In genomic region chr6:117600008-117600743, GRCh38 we compare ENCODE assay signal across 8 cellular contexts. TPM values are rescaled to one million over a fixed set of nuclear protein-coding genes. Genes with fewer than 3 reads are reported as not detected.
DNase-seq lines count a peak whose midpoint lies in the region; ATAC-seq and TF ChIP-seq lines count a peak whose summit lies in the region.

No MANE protein-coding gene starts in this region.

- H3K27me3 Mint-ChIP-seq in activated naive CD4-positive, alpha-beta T cell treated with anti-CD3 and anti-CD28 coated beads, Interleukin-2, amount 50 U/mL, for 24 hours: no peaks in the 10 kb centered on the region

- H3K27ac ChIP-seq in SJSA1 (no peak overlapping the region), thoracic aorta (no peak overlapping the region)

- peak overlapping the region; percentile 96 for H3K4me3 Mint-ChIP-seq in activated naive CD4-positive, alpha-beta T cell treated with anti-CD3 and anti-CD28 coated beads, Interleukin-2, amount 50 U/mL, for 24 hours

- H3K36me3 Mint-ChIP-seq in activated naive CD4-positive, alpha-beta T cell treated with anti-CD3 and anti-CD28 coated beads, Interleukin-2, amount 50 U/mL, for 24 hours: peaks cover 30% of the 10 kb centered on the region

- TF ChIP-seq CTCF in epithelial cell of proximal tubule (conservative IDR thresholded peaks at IDR 0.05; ENCODE audit: low read depth, low read length): no peak
- no peak for TF ChIP-seq CTCF in thoracic aorta (IDR thresholded peaks at IDR 0.05)

- peaks cover 48% of the 10 kb centered on the region for H3K4me1 Mint-ChIP-seq in activated naive CD4-positive, alpha-beta T cell treated with anti-CD3 and anti-CD28 coated beads, Interleukin-2, amount 50 U/mL, for 24 hours

- no peaks in the 10 kb centered on the region for H3K27me3 ChIP-seq in SJSA1 (replicated peaks)
- no peaks in the 10 kb centered on the region for H3K27me3 ChIP-seq in thoracic aorta (replicated peaks; ENCODE audit: insufficient read depth)

- H3K9me3 ChIP-seq in SJSA1 (replicated peaks) (0 out of 2 replicates have a peak, but pooled peaks cover 2% of the 10 kb centered on the region), thoracic aorta (no peaks in the 10 kb centered on the region)

- H3K36me3 ChIP-seq in SJSA1 (peaks cover 52% of the 10 kb centered on the region), thoracic aorta (no peaks in the 10 kb centered on the region)

- H3K27ac Mint-ChIP-seq in activated naive CD4-positive, alpha-beta T cell treated with anti-CD3 and anti-CD28 coated beads, Interleukin-2, amount 50 U/mL, for 24 hours: no peak overlapping the region

- H3K4me3 ChIP-seq in SJSA1: peak overlapping the region; percentile 6; the same call in 1 of the 2 replicates
- peak overlapping the region; percentile 8 for H3K4me3 ChIP-seq in epithelial cell of proximal tubule (ENCODE audit: low read depth, low read length)
- H3K4me3 ChIP-seq in thoracic aorta: peak overlapping the region; percentile 88

- H3K4me1 ChIP-seq in SJSA1 (replicated peaks) (peaks cover 12% of the 10 kb centered on the region), thoracic aorta (ENCODE audit: control insufficient read depth in 1 of 2, low read depth in 2 of 2) (peaks cover 19 to 20% of the 10 kb centered on the region in 2 donors)

- H3K9me3 Mint-ChIP-seq in activated naive CD4-positive, alpha-beta T cell treated with anti-CD3 and anti-CD28 coated beads, Interleukin-2, amount 50 U/mL, for 24 hours: peaks cover 5% of the 10 kb centered on the region

- ATAC-seq in thoracic aorta (ENCODE audit: insufficient number of reproducible peaks, low FRiP score, low read depth): no peak
- no peak for ATAC-seq in GM19351 (IDR thresholded peaks at IDR 0.05; ENCODE audit: unreplicated experiment)
- no peak for ATAC-seq in HG02571 (IDR thresholded peaks at IDR 0.05; ENCODE audit: unreplicated experiment)

- DNase-seq in activated naive CD4-positive, alpha-beta T cell treated with Interleukin-2 at 50 U/mL for 16 hours: no peak
- DNase-seq in SJSA1 (ENCODE audit: low read depth in 1 of 2, low spot score in 2 of 2): no peak
- no peak for DNase-seq in epithelial cell of proximal tubule (ENCODE audit: low read depth)
- no peak for DNase-seq in thoracic aorta (ENCODE audit: low spot score)
- DNase-seq in cerebellar cortex (ENCODE audit: low spot score): no peak

RNA-seq across cellular contexts. Expression of gene GOPC, which starts 2.1 kb away (rescaled TPM):
- total RNA-seq in SJSA1 (2014; rRNA removed; shearing (Covaris generic)): 50.2 and 54.2 TPM in 2 replicates
- total RNA-seq in epithelial cell of proximal tubule (13.2 and 16.3 TPM in 2 replicates), thoracic aorta (10 to 100 TPM; 29.5 to 31.5 TPM)

Comparison
In these comparisons a context has a peak if more than half of its experiments do, and no peak if none do; other contexts are left out.
1. H3K4me3 ChIP-seq: peak in every context shown above with its lines; median percentile 88 in thoracic aorta; 8 in epithelial cell of proximal tubule; 6 in SJSA1.